ENCODE assay signal across 19 cellular contexts in the genomic region with DNA sequence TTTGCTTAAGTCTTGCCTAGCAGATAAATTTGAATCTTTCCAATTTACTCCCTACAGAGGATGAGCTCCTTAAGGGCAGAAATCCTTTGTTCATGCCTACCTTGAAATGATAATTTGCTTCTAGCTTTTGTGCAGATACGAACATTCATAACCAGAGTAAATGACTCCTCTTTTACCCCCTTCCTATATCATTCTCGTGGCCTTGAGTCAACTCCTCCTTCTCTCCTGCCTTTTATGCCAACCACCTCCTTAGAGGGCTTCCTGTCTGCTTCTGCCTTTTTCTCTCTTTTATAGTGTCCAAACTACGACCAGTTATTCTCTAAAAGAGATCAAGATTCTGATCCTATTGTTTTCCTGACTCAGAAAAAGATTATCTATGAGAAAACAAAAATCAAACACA. TPM values are rescaled to one million over a fixed set of nuclear protein-coding genes. Genes with fewer than 3 reads are reported as not detected.
DNase-seq lines count a peak whose midpoint lies in the region; ATAC-seq, FAIRE-seq and TF ChIP-seq lines count a peak whose summit lies in the region.
"Had no signal": no experiment of that assay in that cellular context is flagged by ENCODE, and none has a peak within 500 bp of the region (broad histone marks: within the 10 kb centered on the region; RNA-seq: fewer than 3 reads in every experiment).

No MANE protein-coding gene starts in this region.

- ATAC-seq in GM23338, result no peak
- peak; percentile 46 for ATAC-seq in stimulated activated effector memory CD8-positive, alpha-beta T cell treated with anti-CD3 and anti-CD28 coated beads, Interleukin-12 subunit alpha, Interleukin-12 subunit beta, amount 100 ng/mL, for 72 hours
- ATAC-seq in HG02571 (IDR thresholded peaks at IDR 0.05; ENCODE audit: unreplicated experiment), result no peak
- ATAC-seq: CD8-positive, alpha-beta T cell; GM12878; HCT116 had no signal

- peaks cover 24% of the 10 kb centered on the region for H3K4me1 Mint-ChIP-seq in Calu3 (ENCODE audit: low read depth, unreplicated experiment)
- H3K4me1 Mint-ChIP-seq in GM23338, result no peaks in the 10 kb centered on the region; the same call in 2 of the 3 replicates
- no peaks in the 10 kb centered on the region for H3K4me1 Mint-ChIP-seq in stimulated activated effector memory CD8-positive, alpha-beta T cell treated with anti-CD3 and anti-CD28 coated beads, Interleukin-12 subunit alpha, Interleukin-12 subunit beta, amount 100 ng/mL, for 72 hours
- H3K4me1 Mint-ChIP-seq: CD4-positive, CD25-positive, alpha-beta regulatory T cell had no signal

- POLR2A ChIA-PET in endothelial cell of umbilical vein (lab: Charles Lee), result no interaction called here

- no peaks in the 10 kb centered on the region for H3F3A ChIP-seq in GM23338 (replicated peaks; ENCODE audit: low read depth)

- no peaks in the 10 kb centered on the region for H3K4me1 ChIP-seq in GM23338 (ENCODE audit: insufficient read depth)
- H3K4me1 ChIP-seq in endothelial cell of umbilical vein (ENCODE audit: control insufficient read depth, extremely low read depth, insufficient read depth, low read length), result peaks cover 7% of the 10 kb centered on the region

- DNase-seq in Calu3, result no peak
- no peak for DNase-seq in GM23338 (ENCODE audit: low spot score)
- no peak for DNase-seq in endothelial cell of umbilical vein (ENCODE audit: low read depth, low spot score)
- no peak for DNase-seq in stimulated activated effector memory CD8-positive, alpha-beta T cell treated with anti-CD3 and anti-CD28 coated beads, Interleukin-12 subunit alpha, Interleukin-12 subunit beta, amount 100 ng/mL, for 72 hours (ENCODE audit: low spot score in 2 of 2)
- DNase-seq in islet precursor cell, result no peak
- DNase-seq: Caco-2; CD4-positive, CD25-positive, alpha-beta regulatory T cell; CD8-positive, alpha-beta T cell; DMS 273 treated with DMSO at 0.1 percent for 48 hours; DMS79; EL; GDM1; H9 had no signal

- H3K9ac ChIP-seq in endothelial cell of umbilical vein (replicated peaks; ENCODE audit: extremely low read depth, insufficient read depth, low read length), result no peak overlapping the region

- peak overlapping the region; percentile 56 for H3K27ac Mint-ChIP-seq in Calu3 (ENCODE audit: unreplicated experiment)
- no peak overlapping the region for H3K27ac Mint-ChIP-seq in GM23338
- no peak overlapping the region for H3K27ac Mint-ChIP-seq in stimulated activated effector memory CD8-positive, alpha-beta T cell treated with anti-CD3 and anti-CD28 coated beads, Interleukin-12 subunit alpha, Interleukin-12 subunit beta, amount 100 ng/mL, for 72 hours
- H3K27ac Mint-ChIP-seq: CD4-positive, CD25-positive, alpha-beta regulatory T cell; CD8-positive, alpha-beta T cell; H9 had no signal

- BruUV-seq in Calu3 (replicated peaks; lab: Mats Ljungman, UMichigan), result no TSS peak
- BruUV-seq in endothelial cell of umbilical vein (replicated peaks; lab: Mats Ljungman, UMichigan), result no TSS peak

- no peaks in the 10 kb centered on the region for H3K9me2 ChIP-seq in GM23338 (ENCODE audit: insufficient read depth)

- intact Hi-C loops in Calu3 (cut with micrococcal nuclease; ENCODE audit: unreplicated experiment) (no loop called here), endothelial cell of umbilical vein (cut with micrococcal nuclease) (no loop called here)

- H3K4me2 ChIP-seq in GM23338 (no peak overlapping the region), endothelial cell of umbilical vein (ENCODE audit: insufficient read depth, low read length) (no peak overlapping the region)

- H3K4me3 Mint-ChIP-seq in Calu3 (ENCODE audit: low read depth, unreplicated experiment) (no peak overlapping the region), GM23338 (no peak overlapping the region)
- no peak overlapping the region for H3K4me3 Mint-ChIP-seq in stimulated activated effector memory CD8-positive, alpha-beta T cell treated with anti-CD3 and anti-CD28 coated beads, Interleukin-12 subunit alpha, Interleukin-12 subunit beta, amount 100 ng/mL, for 72 hours
- H3K4me3 Mint-ChIP-seq: CD4-positive, CD25-positive, alpha-beta regulatory T cell; CD8-positive, alpha-beta T cell; H9 had no signal

- TF ChIP-seq CTCF in Calu3 (IDR thresholded peaks at IDR 0.05; ENCODE audit: unreplicated experiment) (no peak), GM23338 (conservative IDR thresholded peaks at IDR 0.05; ENCODE audit: low read depth in 2 of 2) (no peak), endothelial cell of umbilical vein (IDR thresholded peaks at IDR 0.05; ENCODE audit: extremely low read depth in 1 of 2, insufficient read depth in 1 of 2, low read depth in 1 of 2, low read length in 2 of 2) (no peak)

- H2AFZ ChIP-seq in GM23338 (peak overlapping the region; percentile 72), endothelial cell of umbilical vein (ENCODE audit: low read depth, low read length) (peak overlapping the region; percentile 38)

- CTCF ChIA-PET in Calu3 (lab: Charles Lee) (no interaction called here), endothelial cell of umbilical vein (lab: Charles Lee) (interaction anchor here (0.6 to 1.9 kb wide), 5 partner anchors 11 to 62 kb away, joined by 3 to 6 read pairs (median 3); no protein-coding TSS in a partner anchor)

- no peaks in the 10 kb centered on the region for H3K27me3 ChIP-seq in GM23338 (ENCODE audit: insufficient read depth)
- no peaks in the 10 kb centered on the region for H3K27me3 ChIP-seq in endothelial cell of umbilical vein (ENCODE audit: control insufficient read depth in 2 of 2, insufficient read depth in 2 of 2, low read length in 2 of 2)

- no peaks in the 10 kb centered on the region for H3K9me1 ChIP-seq in endothelial cell of umbilical vein (replicated peaks; ENCODE audit: control insufficient read depth, extremely low read depth, insufficient read depth, low read length)

- no peaks in the 10 kb centered on the region for H3K9me3 ChIP-seq in endothelial cell of umbilical vein (replicated peaks; ENCODE audit: control insufficient read depth, insufficient read depth, low read length)
- H3K9me3 ChIP-seq: Caco-2 had no signal

- H3K27me3 Mint-ChIP-seq in Calu3 (ENCODE audit: unreplicated experiment), result no peaks in the 10 kb centered on the region
- no peaks in the 10 kb centered on the region for H3K27me3 Mint-ChIP-seq in GM23338 (ENCODE audit: insufficient read depth, low read depth, poor library complexity)

- TF ChIP-seq POLR2A in endothelial cell of umbilical vein (IDR thresholded peaks at IDR 0.05; ENCODE audit: low read depth, low read length), result no peak

- dilution Hi-C loops in endothelial cell of umbilical vein (cut with MboI; ENCODE audit: extremely low pct_ligation_motif_present, low sequenced_read_pairs), result no loop called here

- no peaks in the 10 kb centered on the region for H3K36me3 ChIP-seq in GM23338 (ENCODE audit: insufficient read depth)
- no peaks in the 10 kb centered on the region for H3K36me3 ChIP-seq in endothelial cell of umbilical vein (ENCODE audit: control insufficient read depth in 2 of 2, extremely low read depth in 1 of 2, insufficient read depth in 2 of 2, low read length in 2 of 2)

- FAIRE-seq in endothelial cell of umbilical vein (lab: Jason Lieb, UNC), result no peak
- FAIRE-seq: D721Med, GM12878, H1 had no signal

- H4K20me1 ChIP-seq in GM23338 (replicated peaks; ENCODE audit: insufficient read depth), result no peaks in the 10 kb centered on the region
- H4K20me1 ChIP-seq in endothelial cell of umbilical vein (replicated peaks; ENCODE audit: control insufficient read depth, extremely low read depth, insufficient read depth, low read length), result no peaks in the 10 kb centered on the region

- H3K27ac ChIP-seq in GM23338 (ENCODE audit: low read depth), result no peak overlapping the region
- no peak overlapping the region for H3K27ac ChIP-seq in endothelial cell of umbilical vein (ENCODE audit: insufficient read depth, low read depth, low read length)
- H3K27ac ChIP-seq: C4-2B had no signal

- H3K36me3 Mint-ChIP-seq in Calu3 (ENCODE audit: insufficient read depth, unreplicated experiment) (no peaks in the 10 kb centered on the region), GM23338 (ENCODE audit: low read depth) (no peaks in the 10 kb centered on the region)
- no peaks in the 10 kb centered on the region for H3K36me3 Mint-ChIP-seq in stimulated activated effector memory CD8-positive, alpha-beta T cell treated with anti-CD3 and anti-CD28 coated beads, Interleukin-12 subunit alpha, Interleukin-12 subunit beta, amount 100 ng/mL, for 72 hours
- H3K36me3 Mint-ChIP-seq: CD4-positive, CD25-positive, alpha-beta regulatory T cell; CD8-positive, alpha-beta T cell had no signal

- no peaks in the 10 kb centered on the region for H3K9me3 Mint-ChIP-seq in Calu3 (ENCODE audit: low read depth, unreplicated experiment)
- no peaks in the 10 kb centered on the region for H3K9me3 Mint-ChIP-seq in GM23338
- no peaks in the 10 kb centered on the region for H3K9me3 Mint-ChIP-seq in stimulated activated effector memory CD8-positive, alpha-beta T cell treated with anti-CD3 and anti-CD28 coated beads, Interleukin-12 subunit alpha, Interleukin-12 subunit beta, amount 100 ng/mL, for 72 hours
- H3K9me3 Mint-ChIP-seq: CD4-positive, CD25-positive, alpha-beta regulatory T cell; CD8-positive, alpha-beta T cell; H9 had no signal

- H3K79me2 ChIP-seq in GM23338 (replicated peaks; ENCODE audit: insufficient read depth) (no peaks in the 10 kb centered on the region), endothelial cell of umbilical vein (ENCODE audit: control insufficient read depth, insufficient read depth, low read length) (no peaks in the 10 kb centered on the region)

- H3K4me3 ChIP-seq in GM23338 (no peak overlapping the region), endothelial cell of umbilical vein (replicated peaks in 1 of 3; ENCODE audit: insufficient read depth in 1 of 3, low read depth in 1 of 3, low read length in 3 of 3) (no peak overlapping the region)
- H3K4me3 ChIP-seq: GM12878 had no signal

TF ChIP-seq in GM23338, 12 proteins besides CTCF, POLR2A, EP300 and RAD21 (continues in another document):
- TF ChIP-seq EZH2 (IDR thresholded peaks at IDR 0.05; ENCODE audit: low read depth, unreplicated experiment) (no peak), JUNB (IDR thresholded peaks at IDR 0.05; ENCODE audit: unreplicated experiment) (no peak)

TF ChIP-seq in endothelial cell of umbilical vein, 7 proteins besides CTCF, POLR2A, EP300 and RAD21 (continues in another document):
- no peak for TF ChIP-seq EZH2 (IDR thresholded peaks at IDR 0.05; ENCODE audit: borderline replicate concordance, low read depth, low read length, severe bottlenecking)

RNA-seq across cellular contexts. Expression of a gene that starts 36.4 kb away (rescaled TPM):
- 0.38 and 0.56 TPM in 2 replicates for total RNA-seq in Calu3 (2022)
- total RNA-seq in GM23338 (2014; rRNA removed; shearing (Covaris generic)), result not detected in 2 replicates
- not detected in 2 replicates for polyA plus RNA-seq in GM23338 (2016; fragmentation: Nextera tagmentation; extraction: Ambion mirVana)
- not detected in 2 replicates for total RNA-seq in endothelial cell of umbilical vein
- 0.01 TPM in 1 of 2 replicates, not detected in the other for polyA plus RNA-seq in endothelial cell of umbilical vein
- polyA plus RNA-seq in endothelial cell of umbilical vein (2011; cell fraction: cytosol; rRNA removed), result 0.03 TPM in 2 replicates
- 0.03 and 0.04 TPM in 2 replicates for polyA plus RNA-seq in endothelial cell of umbilical vein (2011; cell fraction: nucleus; rRNA removed)
- polyA plus RNA-seq in endothelial cell of umbilical vein (2012), result 0.07 and 0.23 TPM in 2 replicates
- polyA minus RNA-seq in endothelial cell of umbilical vein, result 0.04 TPM in 1 of 2 replicates, not detected in the other
- polyA minus RNA-seq in endothelial cell of umbilical vein (2011; cell fraction: cytosol; rRNA and poly(A)+ RNA removed), result 46.0 TPM
- 0.10 TPM in 1 of 2 replicates, not detected in the other for polyA minus RNA-seq in endothelial cell of umbilical vein (2011; cell fraction: nucleus; rRNA and poly(A)+ RNA removed)
- total RNA-seq: Caco-2; CD4-positive, CD25-positive, alpha-beta regulatory T cell; CD8-positive, alpha-beta T cell; GM12878; H1; H9 had no signal
- polyA plus RNA-seq: CD4-positive, CD25-positive, alpha-beta regulatory T cell; H1 had no signal
